10 cellular contexts compared by ENCODE assay signal in the genomic region with DNA sequence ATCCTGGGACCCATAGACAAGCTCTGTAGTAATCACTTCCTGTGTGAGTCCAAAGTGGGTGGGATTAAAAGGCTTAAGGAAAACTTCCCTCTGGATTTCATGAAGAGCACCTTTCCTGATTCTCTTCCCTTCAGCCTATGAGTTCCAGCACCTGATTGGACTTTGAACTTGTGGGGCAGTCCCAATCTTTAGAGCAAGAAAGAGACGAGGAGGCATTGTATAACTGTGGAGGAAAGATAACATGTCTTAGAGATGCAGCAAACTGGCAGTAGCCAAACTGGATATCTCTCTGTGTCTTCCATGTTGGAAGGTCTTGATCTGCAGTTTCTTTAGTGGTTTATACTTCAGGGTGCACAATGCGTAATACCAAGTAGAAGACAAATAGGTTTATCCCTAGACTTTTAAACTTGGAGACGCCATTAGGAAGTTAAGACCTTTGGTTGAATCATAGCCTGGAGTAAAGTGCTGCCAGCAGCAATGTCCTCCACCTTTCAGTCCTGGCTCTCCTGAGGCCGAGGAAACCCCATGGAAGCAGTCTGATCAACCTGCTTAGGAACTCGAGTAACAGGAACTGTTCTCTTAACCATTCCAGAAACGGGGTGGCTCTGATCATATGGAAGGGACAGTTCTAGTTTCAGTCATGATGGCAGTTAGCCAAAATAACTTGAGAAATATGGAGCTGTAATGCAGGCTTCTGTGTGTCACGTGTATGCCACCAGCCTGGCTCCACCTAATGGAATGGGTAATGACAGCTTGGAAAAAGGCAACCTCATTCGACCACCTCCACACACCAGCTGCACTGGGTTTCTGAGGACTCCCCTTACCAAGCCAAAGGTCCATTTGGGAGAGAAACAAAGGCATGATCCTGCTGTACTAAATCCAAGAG. TPM values are rescaled to one million over a fixed set of nuclear protein-coding genes. Genes with fewer than 3 reads are reported as not detected.
A peak's percentile ranks its signal among the peaks of the same experiment; 100 is the strongest.
DNase-seq lines count a peak whose midpoint lies in the region; ATAC-seq lines count a peak whose summit lies in the region.
"Had no signal": no experiment of that assay in that cellular context is flagged by ENCODE, and none has a peak within 500 bp of the region (broad histone marks: within the 10 kb centered on the region; RNA-seq: fewer than 3 reads in every experiment).

No MANE protein-coding gene starts in this region.

- peaks cover 29% of the 10 kb centered on the region for H3K36me3 Mint-ChIP-seq in activated CD4-positive, alpha-beta T cell treated with anti-CD3 and anti-CD28 coated beads for 36 hours (ENCODE audit: low read depth)
- H3K36me3 Mint-ChIP-seq in T-cell: peaks cover 28% of the 10 kb centered on the region
- H3K36me3 Mint-ChIP-seq in stimulated activated memory B cell treated with anti-CD40 and anti-IgM and Interleukin-4, amounts not matched to agents 10 μg/mL and 1 μg/mL and 100 μg/mL, for 72 hours: no peaks in the 10 kb centered on the region

- intact Hi-C loops in activated CD4-positive, alpha-beta T cell treated with anti-CD3 and anti-CD28 coated beads for 36 hours (cut with DNase I, micrococcal nuclease): no loop called here
- intact Hi-C loops in left ventricle myocardium superior (cut with micrococcal nuclease): no loop called here

- CTCF ChIA-PET in activated CD4-positive, alpha-beta T cell treated with anti-CD3 and anti-CD28 coated beads for 36 hours (lab: Charles Lee): interaction anchor here (0.6 to 8.5 kb wide), 2 partner anchors 9 to 122 kb away, joined by 3 to 113 read pairs; no protein-coding TSS in a partner anchor
- CTCF ChIA-PET in T-cell (lab: Charles Lee): interaction anchor here (0.6 to 1.4 kb wide), 3 partner anchors 120 to 859 kb away, joined by 3 to 5 read pairs (median 3); no protein-coding TSS in a partner anchor

- peaks cover 20% of the 10 kb centered on the region for H3K4me1 Mint-ChIP-seq in activated CD4-positive, alpha-beta T cell treated with anti-CD3 and anti-CD28 coated beads for 36 hours
- peaks cover 28 to 36% (median 28%) of the 10 kb centered on the region in 3 donors for H3K4me1 Mint-ChIP-seq in T-cell
- peaks cover 9% of the 10 kb centered on the region for H3K4me1 Mint-ChIP-seq in stimulated activated memory B cell treated with anti-CD40 and anti-IgM and Interleukin-4, amounts not matched to agents 10 μg/mL and 1 μg/mL and 100 μg/mL, for 72 hours

- no peak for ATAC-seq in activated CD4-positive, alpha-beta T cell treated with anti-CD3 and anti-CD28 coated beads for 36 hours
- ATAC-seq in T-cell (replicated peaks in 1 of 4) (no peak), left ventricle myocardium superior (peak; percentile 7), GM21528 (IDR thresholded peaks at IDR 0.05; ENCODE audit: low FRiP score, unreplicated experiment) (no peak)
- no peak for ATAC-seq in stimulated activated memory B cell treated with anti-CD40 and anti-IgM and Interleukin-4, amounts not matched to agents 10 μg/mL and 1 μg/mL and 100 μg/mL, for 72 hours

- H3K9me3 Mint-ChIP-seq in activated CD4-positive, alpha-beta T cell treated with anti-CD3 and anti-CD28 coated beads for 36 hours (ENCODE audit: low read depth): no peaks in the 10 kb centered on the region
- H3K9me3 Mint-ChIP-seq in T-cell: no peaks in the 10 kb centered on the region
- H3K9me3 Mint-ChIP-seq in stimulated activated memory B cell treated with anti-CD40 and anti-IgM and Interleukin-4, amounts not matched to agents 10 μg/mL and 1 μg/mL and 100 μg/mL, for 72 hours: no peaks in the 10 kb centered on the region

- POLR2A ChIA-PET in activated CD4-positive, alpha-beta T cell treated with anti-CD3 and anti-CD28 coated beads for 36 hours (lab: Charles Lee): interaction anchor here (0.6 to 1.0 kb wide), 2 partner anchors 9 to 146 kb away, joined by 3 to 5 read pairs; no protein-coding TSS in a partner anchor
- POLR2A ChIA-PET in T-cell (lab: Charles Lee): no interaction called here

- no peak overlapping the region for H3K4me3 Mint-ChIP-seq in activated CD4-positive, alpha-beta T cell treated with anti-CD3 and anti-CD28 coated beads for 36 hours
- H3K4me3 Mint-ChIP-seq in T-cell: no peak overlapping the region
- no peak overlapping the region for H3K4me3 Mint-ChIP-seq in stimulated activated memory B cell treated with anti-CD40 and anti-IgM and Interleukin-4, amounts not matched to agents 10 μg/mL and 1 μg/mL and 100 μg/mL, for 72 hours

- no peak for DNase-seq in activated CD4-positive, alpha-beta T cell treated with anti-CD3 and anti-CD28 coated beads for 36 hours
- DNase-seq in activated CD4-positive, alpha-beta T cell treated with anti-CD3 and anti-CD28 coated beads, Interleukin-2, amount 50 U/mL, for 1 hour: no peak
- DNase-seq in T-cell (no peak), left ventricle myocardium superior (no peak), NCI-H748 treated with DMSO at 0.1 percent for 48 hours (lab: John Stamatoyannopoulos, UW) (no peak), HK-2 (ENCODE audit: unreplicated experiment) (no peak)
- DNase-seq: activated CD4-positive, alpha-beta T cell treated with anti-CD3 and anti-CD28 coated beads, Interleukin-2, amount 50 U/mL, for 48 hours; ovary had no signal

- no peaks in the 10 kb centered on the region for H3K27me3 Mint-ChIP-seq in activated CD4-positive, alpha-beta T cell treated with anti-CD3 and anti-CD28 coated beads for 36 hours
- H3K27me3 Mint-ChIP-seq in T-cell: no peaks in the 10 kb centered on the region
- no peaks in the 10 kb centered on the region for H3K27me3 Mint-ChIP-seq in stimulated activated memory B cell treated with anti-CD40 and anti-IgM and Interleukin-4, amounts not matched to agents 10 μg/mL and 1 μg/mL and 100 μg/mL, for 72 hours

- peak overlapping the region; percentile 40 for H3K27ac Mint-ChIP-seq in activated CD4-positive, alpha-beta T cell treated with anti-CD3 and anti-CD28 coated beads for 36 hours
- H3K27ac Mint-ChIP-seq in T-cell: peak overlapping the region; percentile 67 to 69
- peak overlapping the region; percentile 35 for H3K27ac Mint-ChIP-seq in stimulated activated memory B cell treated with anti-CD40 and anti-IgM and Interleukin-4, amounts not matched to agents 10 μg/mL and 1 μg/mL and 100 μg/mL, for 72 hours

RNA-seq across cellular contexts. Expression of a gene that starts 4.7 kb away (rescaled TPM):
- 10 to 100 TPM; 35.1 to 39.2 TPM for total RNA-seq in activated CD4-positive, alpha-beta T cell treated with anti-CD3 and anti-CD28 coated beads for 36 hours
- total RNA-seq in T-cell (10 to 100 TPM; 39.7 to 70.0 (median 53.3) TPM), left ventricle myocardium superior (329 TPM)
